In the genomic region with DNA sequence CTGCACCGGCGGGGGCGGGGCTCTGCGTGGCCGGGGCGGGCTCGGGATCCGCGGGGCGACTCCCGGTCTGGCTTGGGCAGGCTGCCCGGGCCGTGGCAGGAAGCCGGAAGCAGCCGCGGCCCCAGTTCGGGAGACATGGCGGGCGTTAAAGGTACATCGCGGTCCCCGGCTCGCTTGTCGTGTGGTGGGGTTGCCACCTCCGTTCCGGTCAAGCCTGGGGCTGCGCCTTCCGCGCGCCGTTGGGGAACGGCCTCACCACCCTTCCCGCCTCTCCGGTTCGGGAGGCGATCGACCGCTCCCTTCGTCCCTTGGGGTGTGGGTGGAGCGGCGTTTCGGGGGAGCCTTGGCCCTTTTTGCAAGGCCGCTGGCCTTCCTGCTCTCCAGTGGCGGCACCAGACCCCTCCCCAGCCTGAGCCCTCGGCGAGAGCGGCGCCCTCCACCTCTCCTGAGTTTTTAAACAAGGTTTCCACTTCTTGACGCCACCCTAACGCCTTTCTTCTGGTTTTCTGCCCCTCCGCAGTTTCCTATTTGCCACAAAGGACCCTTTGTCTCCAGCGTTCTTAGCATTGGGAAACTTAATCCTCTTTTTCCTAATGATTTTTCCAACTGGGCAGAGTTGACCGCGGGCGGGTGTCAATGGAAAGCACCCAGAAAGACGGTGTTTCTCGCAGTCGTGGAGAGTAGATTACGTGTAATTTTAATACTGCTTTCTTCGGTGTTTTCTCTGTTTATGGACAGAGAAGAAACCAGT, we compare ENCODE assay signal across 8 cellular contexts. TPM values are rescaled to one million over a fixed set of nuclear protein-coding genes. Genes with fewer than 3 reads are reported as not detected.
DNase-seq lines count a peak whose midpoint lies in the region; ATAC-seq and TF ChIP-seq lines count a peak whose summit lies in the region.

TSS of gene LEPR (plus strand) at position 79 of the 751 bp plus-strand sequence. CDS start 144,898 bp downstream, outside the sequence.
A gene with protein sequence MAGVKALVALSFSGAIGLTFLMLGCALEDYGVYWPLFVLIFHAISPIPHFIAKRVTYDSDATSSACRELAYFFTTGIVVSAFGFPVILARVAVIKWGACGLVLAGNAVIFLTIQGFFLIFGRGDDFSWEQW (plus strand): TSS at position 79 of the 751 bp plus-strand sequence. CDS start 57 bp downstream, at position 136.

- intact Hi-C loops in CD14-positive monocyte (cut with micrococcal nuclease), result loop anchor here (10.0 kb wide), 3 partner anchors 176 to 366 kb away; no protein-coding TSS in a partner anchor

- H3K9me3 Mint-ChIP-seq in CD14-positive monocyte, result peaks cover 0 to 3% (median 0%) of the 10 kb centered on the region in 7 donors
- H3K9me3 Mint-ChIP-seq in neural progenitor cell, result no peaks in the 10 kb centered on the region

- DNase-seq in CD14-positive monocyte (ENCODE audit: low spot score) (no peak), RPMI7951 (ENCODE audit: low read depth) (peak; percentile 59), epithelial cell of esophagus (ENCODE audit: low read depth) (no peak), neural progenitor cell (ENCODE audit: low spot score) (peak; percentile 85), KG1 (lab: John Stamatoyannopoulos, UW) (no peak), COLO668 (lab: John Stamatoyannopoulos, UW; ENCODE audit: unreplicated experiment) (no peak)

- H3K4me3 ChIP-seq in epithelial cell of esophagus (ENCODE audit: low read length) (peak within 1 kb of the TSS; percentile 78), neural progenitor cell (peak within 1 kb of the TSS; percentile 93)

- H3K4me2 ChIP-seq in neural progenitor cell, result peak within 1 kb of the TSS; percentile 96

- H4K20me1 ChIP-seq in neural progenitor cell (ENCODE audit: low read depth), result peaks cover 13% of the 10 kb centered on the region

- ATAC-seq in GM19035 (IDR thresholded peaks at IDR 0.05; ENCODE audit: unreplicated experiment) (peak; percentile 60), HG03442 (IDR thresholded peaks at IDR 0.05; ENCODE audit: unreplicated experiment) (peak; percentile 50)

- H3K4me1 Mint-ChIP-seq in CD14-positive monocyte (peaks cover 11% of the 10 kb centered on the region), neural progenitor cell (peaks cover 13% of the 10 kb centered on the region)

- peak within 1 kb of the TSS; percentile 91 for H2AFZ ChIP-seq in neural progenitor cell (replicated peaks)

- H3K27ac Mint-ChIP-seq in CD14-positive monocyte, result peak within 1 kb of the TSS in 6 of 7 donors; percentile 84 to 97 (median 88)
- H3K27ac Mint-ChIP-seq in neural progenitor cell, result peak within 1 kb of the TSS; percentile 87

- no peaks in the 10 kb centered on the region for H3K27me3 ChIP-seq in neural progenitor cell

- peaks cover 35% of the 10 kb centered on the region for H3F3A ChIP-seq in neural progenitor cell (ENCODE audit: low read depth)

- peak within 1 kb of the TSS; percentile 99 for H3K27ac ChIP-seq in neural progenitor cell

- H3K4me3 Mint-ChIP-seq in CD14-positive monocyte (peak within 1 kb of the TSS in 1 of 2 donors; percentile 96), neural progenitor cell (peak within 1 kb of the TSS; percentile 94)

- H3K36me3 Mint-ChIP-seq in CD14-positive monocyte (peaks cover 12% of the 10 kb centered on the region in 2 donors), neural progenitor cell (peaks cover 8% of the 10 kb centered on the region)

- H3K36me3 ChIP-seq in neural progenitor cell, result no peaks in the 10 kb centered on the region

- TF ChIP-seq CTCF in CD14-positive monocyte (IDR thresholded peaks at IDR 0.05) (no peak), epithelial cell of esophagus (IDR thresholded peaks at IDR 0.05; ENCODE audit: insufficient read depth, low read depth, low read length, missing control alignments) (no peak), neural progenitor cell (IDR thresholded peaks at IDR 0.05) (no peak)

- H3K27me3 Mint-ChIP-seq in CD14-positive monocyte (ENCODE audit: low read depth in 3 of 3) (no peaks in the 10 kb centered on the region), neural progenitor cell (ENCODE audit: insufficient read depth, low read depth) (no peaks in the 10 kb centered on the region)

- no peaks in the 10 kb centered on the region for H3K9me3 ChIP-seq in neural progenitor cell (ENCODE audit: low read depth)

- peaks cover 47% of the 10 kb centered on the region for H3K79me2 ChIP-seq in neural progenitor cell (ENCODE audit: low read depth)

- H3K9ac ChIP-seq in neural progenitor cell, result peak within 1 kb of the TSS; percentile 88

- peaks cover 22% of the 10 kb centered on the region for H3K4me1 ChIP-seq in neural progenitor cell

RNA-seq across cellular contexts. Expression of gene LEPR, which starts in this region (rescaled TPM):
- 1 to 10 TPM; 1.0 to 3.0 TPM for polyA plus RNA-seq in CD14-positive monocyte
- total RNA-seq in RPMI7951 (2014; rRNA removed; shearing (Covaris generic)), result 8.5 and 10.9 TPM in 2 replicates
- total RNA-seq in neural progenitor cell (ENCODE audit: low replicate concordance), result 11.4 and 15.2 TPM in 2 replicates

RNA-seq across cellular contexts. Expression of the second gene that starts in this region (rescaled TPM):
- polyA plus RNA-seq in CD14-positive monocyte, result 10 to 100 TPM; 74.7 to 75.0 TPM
- total RNA-seq in RPMI7951 (2014; rRNA removed; shearing (Covaris generic)), result 42.7 and 56.4 TPM in 2 replicates
- 44.3 and 49.2 TPM in 2 replicates for total RNA-seq in neural progenitor cell (ENCODE audit: low replicate concordance)

Comparison
In these comparisons a context has a peak if more than half of its experiments do, and no peak if none do; other contexts are left out.
1. DNase-seq: peak in RPMI7951 (single experiment) and neural progenitor cell (single experiment); none in CD14-positive monocyte (single experiment), epithelial cell of esophagus (single experiment), KG1 (single experiment) and COLO668 (single experiment).